ENCODE assay signal across 23 cellular contexts in genomic region chr3:33039628-33040027, GRCh38. TPM values are rescaled to one million over a fixed set of nuclear protein-coding genes. Genes with fewer than 3 reads are reported as not detected.
A peak's percentile ranks its signal among the peaks of the same experiment; 100 is the strongest.
DNase-seq lines count a peak whose midpoint lies in the region; ATAC-seq and TF ChIP-seq lines count a peak whose summit lies in the region.
"Had no signal": no experiment of that assay in that cellular context is flagged by ENCODE, and none has a peak within 500 bp of the region (broad histone marks: within the 10 kb centered on the region; RNA-seq: fewer than 3 reads in every experiment).

No MANE protein-coding gene starts in this region.

- H3K4me1 ChIP-seq in PC-3 (ENCODE audit: insufficient read depth, low read length) = peaks cover 15% of the 10 kb centered on the region
- H3K4me1 ChIP-seq: BE2C had no signal

- no TSS peak for BruUV-seq in PC-3 (replicated peaks; lab: Mats Ljungman, UMichigan)

- POLR2A ChIA-PET in PC-3 (lab: Charles Lee; ENCODE audit: unreplicated experiment) = interaction anchor here (0.6 kb wide), 1 partner anchor 31 kb away, joined by 10 read pairs; no protein-coding TSS in a partner anchor

- no peak overlapping the region for H3K9ac ChIP-seq in PC-3 (ENCODE audit: low read length)
- H3K9ac ChIP-seq: BLaER1 treated with 17β-estradiol and CSF1 and Interleukin-3, amounts not matched to agents 10 nM and 100 nM had no signal

- no peaks in the 10 kb centered on the region for H3F3A ChIP-seq in PC-3 (ENCODE audit: low read length, unreplicated experiment)

- H3K4me1 Mint-ChIP-seq in activated T-cell treated with anti-CD3 and anti-CD28 coated beads, Interleukin-2, amount 50 U/mL, for 72 hours (ENCODE audit: low read depth) = peaks cover 26% of the 10 kb centered on the region
- peaks cover 21% of the 10 kb centered on the region for H3K4me1 Mint-ChIP-seq in activated T-cell treated with anti-CD3 and anti-CD28 coated beads, Interleukin-2, amount 50 U/mL, for 24 hours (ENCODE audit: low read depth)
- peaks cover 41% of the 10 kb centered on the region for H3K4me1 Mint-ChIP-seq in T-helper 17 cell
- H3K4me1 Mint-ChIP-seq in dendritic cell treated with granulocyte-macrophage colony-stimulating factor and Interleukin-4, amounts not matched to agents 40 ng/mL and 50 ng/mL, for 4 days (ENCODE audit: low read depth) = peaks cover 43% of the 10 kb centered on the region
- H3K4me1 Mint-ChIP-seq: GM23338, H9 had no signal

- peaks cover 9% of the 10 kb centered on the region for H3K36me3 ChIP-seq in PC-3 (ENCODE audit: low read depth, low read length)
- H3K36me3 ChIP-seq: BE2C had no signal

- H3K27me3 ChIP-seq in PC-3 (ENCODE audit: low read length) = no peaks in the 10 kb centered on the region
- H3K27me3 ChIP-seq: BE2C; BLaER1 treated with 17β-estradiol and CSF1 and Interleukin-3, amounts not matched to agents 10 nM and 100 nM had no signal

- no peak overlapping the region for H3K4me3 ChIP-seq in PC-3 (ENCODE audit: low read length)
- H3K4me3 ChIP-seq: A549; BLaER1 treated with 17β-estradiol and CSF1 and Interleukin-3, amounts not matched to agents 10 nM and 100 nM; GM12878; GM23338 had no signal

- H3K79me2 ChIP-seq in PC-3 (ENCODE audit: low read length) = no peaks in the 10 kb centered on the region

- no peaks in the 10 kb centered on the region for H3K9me2 ChIP-seq in PC-3 (replicated peaks; ENCODE audit: low read length)

- H4K20me1 ChIP-seq in PC-3 (ENCODE audit: low read length) = no peaks in the 10 kb centered on the region
- H4K20me1 ChIP-seq: BLaER1 treated with 17β-estradiol and CSF1 and Interleukin-3, amounts not matched to agents 10 nM and 100 nM had no signal

- no peak overlapping the region for H3K27ac ChIP-seq in PC-3 (ENCODE audit: low read length)
- H3K27ac ChIP-seq: A549; BLaER1 treated with 17β-estradiol and CSF1 and Interleukin-3, amounts not matched to agents 10 nM and 100 nM had no signal

- H3K9me3 ChIP-seq in T-helper 17 cell (ENCODE audit: control insufficient read depth, low read length, poor library complexity, severe bottlenecking) (no peaks in the 10 kb centered on the region), PC-3 (ENCODE audit: low read length) (no peaks in the 10 kb centered on the region)
- H3K9me3 ChIP-seq: A549; BE2C; BLaER1 treated with 17β-estradiol and CSF1 and Interleukin-3, amounts not matched to agents 10 nM and 100 nM had no signal

- H3K9me3 Mint-ChIP-seq in activated T-cell treated with anti-CD3 and anti-CD28 coated beads, Interleukin-2, amount 50 U/mL, for 72 hours = no peaks in the 10 kb centered on the region
- H3K9me3 Mint-ChIP-seq in activated T-cell treated with anti-CD3 and anti-CD28 coated beads, Interleukin-2, amount 50 U/mL, for 24 hours = no peaks in the 10 kb centered on the region
- H3K9me3 Mint-ChIP-seq in dendritic cell treated with granulocyte-macrophage colony-stimulating factor and Interleukin-4, amounts not matched to agents 40 ng/mL and 50 ng/mL, for 4 days = no peaks in the 10 kb centered on the region
- H3K9me3 Mint-ChIP-seq: CD14-positive monocyte; CD4-positive, alpha-beta memory T cell; GM23338; H9 had no signal

- peak overlapping the region; percentile 27 for H3K27ac Mint-ChIP-seq in activated T-cell treated with anti-CD3 and anti-CD28 coated beads, Interleukin-2, amount 50 U/mL, for 72 hours
- H3K27ac Mint-ChIP-seq in activated T-cell treated with anti-CD3 and anti-CD28 coated beads, Interleukin-2, amount 50 U/mL, for 24 hours = no peak overlapping the region
- H3K27ac Mint-ChIP-seq in T-helper 17 cell = peak overlapping the region; percentile 67
- peak overlapping the region; percentile 16 for H3K27ac Mint-ChIP-seq in dendritic cell treated with granulocyte-macrophage colony-stimulating factor and Interleukin-4, amounts not matched to agents 40 ng/mL and 50 ng/mL, for 4 days
- H3K27ac Mint-ChIP-seq: GM23338, H9 had no signal

- H3K4me3 Mint-ChIP-seq in activated T-cell treated with anti-CD3 and anti-CD28 coated beads, Interleukin-2, amount 50 U/mL, for 72 hours = no peak overlapping the region
- no peak overlapping the region for H3K4me3 Mint-ChIP-seq in activated T-cell treated with anti-CD3 and anti-CD28 coated beads, Interleukin-2, amount 50 U/mL, for 24 hours
- H3K4me3 Mint-ChIP-seq in T-helper 17 cell = no peak overlapping the region
- no peak overlapping the region for H3K4me3 Mint-ChIP-seq in dendritic cell treated with granulocyte-macrophage colony-stimulating factor and Interleukin-4, amounts not matched to agents 40 ng/mL and 50 ng/mL, for 4 days
- H3K4me3 Mint-ChIP-seq: CD14-positive monocyte, GM23338, H9 had no signal

- H3K27me3 Mint-ChIP-seq in activated T-cell treated with anti-CD3 and anti-CD28 coated beads, Interleukin-2, amount 50 U/mL, for 72 hours (ENCODE audit: low read depth) = no peaks in the 10 kb centered on the region
- H3K27me3 Mint-ChIP-seq in activated T-cell treated with anti-CD3 and anti-CD28 coated beads, Interleukin-2, amount 50 U/mL, for 24 hours = no peaks in the 10 kb centered on the region
- H3K27me3 Mint-ChIP-seq in T-helper 17 cell = no peaks in the 10 kb centered on the region
- no peaks in the 10 kb centered on the region for H3K27me3 Mint-ChIP-seq in dendritic cell treated with granulocyte-macrophage colony-stimulating factor and Interleukin-4, amounts not matched to agents 40 ng/mL and 50 ng/mL, for 4 days
- H3K27me3 Mint-ChIP-seq: CD4-positive, alpha-beta memory T cell had no signal

- CTCF ChIA-PET in PC-3 (lab: Charles Lee) = no interaction called here

- intact Hi-C loops in dendritic cell treated with granulocyte-macrophage colony-stimulating factor and Interleukin-4, amounts not matched to agents 40 ng/mL and 50 ng/mL, for 4 days (cut with micrococcal nuclease) = no loop called here
- intact Hi-C loops in PC-3 (cut with micrococcal nuclease) = no loop called here

- TF ChIP-seq CTCF in PC-3 (conservative IDR thresholded peaks at IDR 0.05; ENCODE audit: low read depth, low read length) = no peak

- no peak overlapping the region for H3K4me2 ChIP-seq in PC-3 (ENCODE audit: low read length)
- H3K4me2 ChIP-seq: A549; BLaER1 treated with 17β-estradiol and CSF1 and Interleukin-3, amounts not matched to agents 10 nM and 100 nM; GM23338 had no signal

- H2AFZ ChIP-seq in PC-3 (ENCODE audit: low read length) = no peak overlapping the region
- H2AFZ ChIP-seq: GM23338 had no signal

- no peak for ATAC-seq in activated T-cell treated with anti-CD3 and anti-CD28 coated beads, Interleukin-2, amount 50 U/mL, for 72 hours (replicated peaks in 1 of 2)
- ATAC-seq in T-helper 17 cell (no peak), PC-3 (no peak)
- ATAC-seq: A549, GM12878, GM23338, HCT116 had no signal

- DNase-seq in activated T-cell treated with anti-CD3 and anti-CD28 coated beads, Interleukin-2, amount 50 U/mL, for 72 hours = no peak
- no peak for DNase-seq in activated T-cell treated with anti-CD3 and anti-CD28 coated beads, Interleukin-2, amount 50 U/mL, for 24 hours
- DNase-seq in T-helper 17 cell (no peak), PC-3 (no peak), DMS153 treated with DMSO at 0.1 percent for 48 hours (lab: John Stamatoyannopoulos, UW; ENCODE audit: unreplicated experiment) (no peak)
- DNase-seq: 8988T; ACHN; AML-193; BE2C; CD4-positive, alpha-beta memory T cell; COR-L47; DMS153; DMS79; EL; GDM1; H9 had no signal

- H3K36me3 Mint-ChIP-seq in activated T-cell treated with anti-CD3 and anti-CD28 coated beads, Interleukin-2, amount 50 U/mL, for 72 hours (ENCODE audit: insufficient read depth in 2 of 2) = peaks cover 4 to 17% of the 10 kb centered on the region in 2 donors
- peaks cover 53% of the 10 kb centered on the region for H3K36me3 Mint-ChIP-seq in activated T-cell treated with anti-CD3 and anti-CD28 coated beads, Interleukin-2, amount 50 U/mL, for 24 hours (ENCODE audit: low read depth)
- H3K36me3 Mint-ChIP-seq in T-helper 17 cell (ENCODE audit: low read depth) = peaks cover 12% of the 10 kb centered on the region
- H3K36me3 Mint-ChIP-seq in dendritic cell treated with granulocyte-macrophage colony-stimulating factor and Interleukin-4, amounts not matched to agents 40 ng/mL and 50 ng/mL, for 4 days (ENCODE audit: low read depth) = peaks cover 84% of the 10 kb centered on the region

RNA-seq across cellular contexts. Expression of gene GLB1, which starts 57.3 kb away (rescaled TPM):
- total RNA-seq in activated T-cell treated with anti-CD3 and anti-CD28 coated beads, Interleukin-2, amount 50 U/mL, for 72 hours = 10 to 100 TPM; 54.1 to 55.0 TPM
- 10 to 100 TPM; 29.8 to 37.3 TPM for total RNA-seq in T-helper 17 cell
- total RNA-seq in PC-3 (2014; rRNA removed) = 27.3 and 36.4 TPM in 2 replicates

RNA-seq across cellular contexts. Expression of gene TMPPE, which starts 57.3 kb away (rescaled TPM):
- 1 to 10 TPM; 5.5 to 7.6 TPM for total RNA-seq in activated T-cell treated with anti-CD3 and anti-CD28 coated beads, Interleukin-2, amount 50 U/mL, for 72 hours
- total RNA-seq in T-helper 17 cell (10 to 100 TPM; 13.6 to 15.0 TPM), PC-3 (2014; rRNA removed) (4.2 and 4.7 TPM in 2 replicates)
